29 cellular contexts compared by ENCODE assay signal in genomic region chr7:99039384-99039891, GRCh38.
"Had no signal": no experiment of that assay in that cellular context is flagged by ENCODE, and none has a peak within 500 bp of the region (broad histone marks: within the 10 kb centered on the region; RNA-seq: fewer than 3 reads in every experiment).

No MANE protein-coding gene starts in this region.

- H3K9me3 ChIP-seq: heart left ventricle, lower lobe of right lung, right atrium auricular region, upper lobe of left lung, vagina had no signal

- H3K4me2 ChIP-seq: neural progenitor cell had no signal

- H3K27ac ChIP-seq: lower lobe of right lung, neural progenitor cell, parathyroid adenoma, upper lobe of left lung, VCaP had no signal

- H3K27ac Mint-ChIP-seq: activated CD4-positive, alpha-beta memory T cell treated with anti-CD3 and anti-CD28 coated beads, Interleukin-2, amount 10 ng/mL, durations not matched to agents 7 days and 5 days; activated CD4-positive, alpha-beta T cell treated with anti-CD3 and anti-CD28 coated beads, Interleukin-2, amount 10 ng/mL, durations not matched to agents 24 days and 14 days; activated naive CD8-positive, alpha-beta T cell treated with anti-CD3 and anti-CD28 coated beads, Interleukin-2, amount 50 U/mL, for 24 hours; activated T-cell treated with anti-CD3 and anti-CD28 coated beads, Interleukin-2, amount 50 U/mL, for 24 hours; neural progenitor cell; T-cell; T-helper 2 cell treated with Interferon-gamma antibody and Interleukin-4, amounts not matched to agents 5 μg/mL and 100 μg/mL, for 36 hours had no signal

- ATAC-seq: activated naive CD8-positive, alpha-beta T cell treated with anti-CD3 and anti-CD28 coated beads, Interleukin-2, amount 50 U/mL, for 24 hours; esophagus mucosa had no signal

- H3K9me3 Mint-ChIP-seq: activated CD4-positive, alpha-beta memory T cell treated with anti-CD3 and anti-CD28 coated beads, Interleukin-2, amount 10 ng/mL, durations not matched to agents 7 days and 5 days; activated CD4-positive, alpha-beta T cell treated with anti-CD3 and anti-CD28 coated beads, Interleukin-2, amount 10 ng/mL, durations not matched to agents 24 days and 14 days; activated naive CD8-positive, alpha-beta T cell treated with anti-CD3 and anti-CD28 coated beads, Interleukin-2, amount 50 U/mL, for 24 hours; activated T-cell treated with anti-CD3 and anti-CD28 coated beads, Interleukin-2, amount 50 U/mL, for 24 hours; effector memory CD8-positive, alpha-beta T cell; immature natural killer cell; natural killer cell; neural progenitor cell; T-cell; T-helper 2 cell treated with Interferon-gamma antibody and Interleukin-4, amounts not matched to agents 5 μg/mL and 100 μg/mL, for 36 hours had no signal

- H3K4me1 Mint-ChIP-seq: activated CD4-positive, alpha-beta memory T cell treated with anti-CD3 and anti-CD28 coated beads, Interleukin-2, amount 10 ng/mL, durations not matched to agents 7 days and 5 days; activated CD4-positive, alpha-beta T cell treated with anti-CD3 and anti-CD28 coated beads, Interleukin-2, amount 10 ng/mL, durations not matched to agents 24 days and 14 days; activated naive CD8-positive, alpha-beta T cell treated with anti-CD3 and anti-CD28 coated beads, Interleukin-2, amount 50 U/mL, for 24 hours; immature natural killer cell; T-cell had no signal

- H3K9ac ChIP-seq: neural progenitor cell, parathyroid adenoma had no signal

- H3K4me1 ChIP-seq: neural progenitor cell, parathyroid adenoma had no signal

- H2AFZ ChIP-seq: neural progenitor cell, parathyroid adenoma had no signal

- H3K27me3 ChIP-seq: heart left ventricle, neural progenitor cell, right atrium auricular region, upper lobe of left lung, vagina had no signal

- H3K79me2 ChIP-seq: parathyroid adenoma had no signal

- H3K27me3 Mint-ChIP-seq: activated CD4-positive, alpha-beta memory T cell treated with anti-CD3 and anti-CD28 coated beads, Interleukin-2, amount 10 ng/mL, durations not matched to agents 7 days and 5 days; activated CD4-positive, alpha-beta T cell treated with anti-CD3 and anti-CD28 coated beads, Interleukin-2, amount 10 ng/mL, durations not matched to agents 24 days and 14 days; activated naive CD8-positive, alpha-beta T cell treated with anti-CD3 and anti-CD28 coated beads, Interleukin-2, amount 50 U/mL, for 24 hours; activated T-cell treated with anti-CD3 and anti-CD28 coated beads, Interleukin-2, amount 50 U/mL, for 24 hours; effector memory CD8-positive, alpha-beta T cell; T-cell had no signal

- H3K4me3 Mint-ChIP-seq: activated CD4-positive, alpha-beta memory T cell treated with anti-CD3 and anti-CD28 coated beads, Interleukin-2, amount 10 ng/mL, durations not matched to agents 7 days and 5 days; activated CD4-positive, alpha-beta T cell treated with anti-CD3 and anti-CD28 coated beads, Interleukin-2, amount 10 ng/mL, durations not matched to agents 24 days and 14 days; activated naive CD8-positive, alpha-beta T cell treated with anti-CD3 and anti-CD28 coated beads, Interleukin-2, amount 50 U/mL, for 24 hours; activated T-cell treated with anti-CD3 and anti-CD28 coated beads, Interleukin-2, amount 50 U/mL, for 24 hours; effector memory CD8-positive, alpha-beta T cell; immature natural killer cell; natural killer cell; neural progenitor cell; T-cell; T-helper 2 cell treated with Interferon-gamma antibody and Interleukin-4, amounts not matched to agents 5 μg/mL and 100 μg/mL, for 36 hours had no signal

- H3K4me3 ChIP-seq: heart left ventricle, lower lobe of right lung, neural progenitor cell, right atrium auricular region, upper lobe of left lung, vagina had no signal

- DNase-seq: activated CD4-positive, alpha-beta memory T cell treated with anti-CD3 and anti-CD28 coated beads, Interleukin-2, amount 10 ng/mL, durations not matched to agents 7 days and 5 days; activated CD4-positive, alpha-beta T cell treated with anti-CD3 and anti-CD28 coated beads, Interleukin-2, amount 10 ng/mL, durations not matched to agents 24 days and 14 days; activated CD8-positive, alpha-beta memory T cell treated with anti-CD3 and anti-CD28 coated beads, Interleukin-2, amount 50 U/mL, for 48 hours; activated gamma-delta T cell treated with Interleukin-2 at 50 U/mL for 16 hours; activated naive CD4-positive, alpha-beta T cell treated with anti-CD3 and anti-CD28 coated beads, Interleukin-2, amount 50 U/mL, for 16 hours; activated naive CD8-positive, alpha-beta T cell treated with anti-CD3 and anti-CD28 coated beads, Interleukin-2, amount 50 U/mL, for 24 hours; activated T-cell treated with anti-CD3 and anti-CD28 coated beads, Interleukin-2, amount 50 U/mL, for 24 hours; cortex of kidney; effector memory CD8-positive, alpha-beta T cell; foreskin fibroblast; heart left ventricle; hypothalamus; immature natural killer cell; lower lobe of right lung; mesendoderm; natural killer cell; occipital lobe; stimulated activated CD4-positive, alpha-beta T cell treated with anti-CD3 and anti-CD28 coated beads, Interleukin-15, amount 100 ng/mL, for 24 hours; stimulated activated CD4-positive, alpha-beta T cell treated with anti-CD3 and anti-CD28 coated beads, Interleukin-2, amount 100 ng/mL, for 24 hours; stimulated activated naive CD4-positive, alpha-beta T cell treated with Interleukin-2 at 50 U/mL for 16 hours; T-cell had no signal
